12 cellular contexts compared by ENCODE assay signal in genomic region chr5:168282120-168282519, GRCh38. TPM values are rescaled to one million over a fixed set of nuclear protein-coding genes. Genes with fewer than 3 reads are reported as not detected.
DNase-seq lines count a peak whose midpoint lies in the region; ATAC-seq, FAIRE-seq and TF ChIP-seq lines count a peak whose summit lies in the region.
"Had no signal": no experiment of that assay in that cellular context is flagged by ENCODE, and none has a peak within 500 bp of the region (broad histone marks: within the 10 kb centered on the region; RNA-seq: fewer than 3 reads in every experiment).

No MANE protein-coding gene starts in this region.

- H4K20me1 ChIP-seq in GM12878 (ENCODE audit: control insufficient read depth, insufficient read depth), result no peaks in the 10 kb centered on the region

- peak overlapping the region; percentile 16; the same call in 1 of the 2 replicates for H2AFZ ChIP-seq in GM12878 (ENCODE audit: control insufficient read depth, low read depth, low read length)

- TF ChIP-seq CTCF in AG09319 (IDR thresholded peaks at IDR 0.05; ENCODE audit: low read depth, low read length) (no peak), GM12878 (IDR thresholded peaks at IDR 0.05 in 2 of 3, conservative IDR thresholded peaks at IDR 0.05 in 1 of 3; ENCODE audit: control insufficient read depth in 2 of 3, extremely low read depth in 1 of 3, insufficient read depth in 1 of 3, low read depth in 3 of 3, low read length in 3 of 3) (no peak), left lung (IDR thresholded peaks at IDR 0.05) (no peak), lower leg skin (IDR thresholded peaks at IDR 0.05) (no peak), psoas muscle (IDR thresholded peaks at IDR 0.05) (no peak)

- H3K27ac ChIP-seq in GM12878 (ENCODE audit: control insufficient read depth, insufficient read depth) (no peak overlapping the region), left lung (no peak overlapping the region), psoas muscle (no peak overlapping the region)
- H3K27ac ChIP-seq: SJCRH30 had no signal

- ATAC-seq in GM12878, result peak; percentile 39; the same call in 2 of the 3 replicates
- ATAC-seq in left lung, result peak; percentile 95
- no peak for ATAC-seq in HG02678 (IDR thresholded peaks at IDR 0.05; ENCODE audit: unreplicated experiment)
- no peak for ATAC-seq in psoas muscle
- ATAC-seq: activated CD4-positive, CD25-positive, alpha-beta regulatory T cell treated with anti-CD3 and anti-CD28 coated beads, Interleukin-2, amount 50 U/mL, for 24 hours had no signal

- H3K4me1 ChIP-seq in GM12878 (ENCODE audit: control insufficient read depth, insufficient read depth, low read length) (peaks cover 7% of the 10 kb centered on the region), left lung (no peaks in the 10 kb centered on the region), psoas muscle (no peaks in the 10 kb centered on the region)
- H3K4me1 ChIP-seq: SJCRH30 had no signal

- no peak for TF ChIP-seq EP300 in Ishikawa (IDR thresholded peaks at IDR 0.05; ENCODE audit: borderline replicate concordance)
- no peak for TF ChIP-seq EP300 in GM12878 (IDR thresholded peaks at IDR 0.05; ENCODE audit: borderline replicate concordance in 1 of 2, control insufficient read depth in 1 of 2, low read depth in 2 of 2, low read length in 2 of 2)

- no peaks in the 10 kb centered on the region; a peak in 1 of 4 replicates for H3K27me3 ChIP-seq in GM12878 (replicated peaks in 1 of 2; ENCODE audit: control insufficient read depth in 2 of 2, insufficient read depth in 2 of 2, low read length in 1 of 2)
- peaks cover 0 to 12% of the 10 kb centered on the region in 2 donors for H3K27me3 ChIP-seq in left lung
- peaks cover 0 to 3% (median 0%) of the 10 kb centered on the region in 3 donors for H3K27me3 ChIP-seq in psoas muscle (ENCODE audit: insufficient read depth in 3 of 3, low read length in 2 of 3)
- H3K27me3 ChIP-seq: SJCRH30 had no signal

- 37% methylated on average over 7 of the region's 7 CpGs for WGBS in GM12878 (ENCODE audit: insufficient coverage, insufficient replicate concordance, low lambda C conversion rate, missing lambda C conversion rate)
- 35 to 37% methylated on average over 7 of the region's 7 CpGs for WGBS in lower leg skin, 2 donors
- 29 to 31% (median 29%) methylated on average over 7 of the region's 7 CpGs for WGBS in psoas muscle, 3 donors

- H3K9me3 ChIP-seq in GM12878 (replicated peaks; ENCODE audit: control insufficient read depth, insufficient read depth, low read length) (peaks cover 3% of the 10 kb centered on the region; the same call in 2 of the 3 replicates), left lung (peaks cover 0 to 15% of the 10 kb centered on the region in 2 donors), psoas muscle (no peaks in the 10 kb centered on the region)
- H3K9me3 ChIP-seq: SJCRH30 had no signal

- TF ChIP-seq POLR2A in GM12878 (IDR thresholded peaks at IDR 0.05; ENCODE audit: low read depth, low read length) (no peak), lower leg skin (IDR thresholded peaks at IDR 0.05) (no peak)

- RAD21 ChIA-PET in GM12878 (lab: Charles Lee; ENCODE audit: unreplicated experiment), result no interaction called here

- H3K36me3 ChIP-seq in GM12878 (ENCODE audit: control insufficient read depth in 2 of 2, insufficient read depth in 2 of 2, low read length in 1 of 2), result no peaks in the 10 kb centered on the region
- no peaks in the 10 kb centered on the region for H3K36me3 ChIP-seq in left lung
- H3K36me3 ChIP-seq in psoas muscle (ENCODE audit: insufficient read depth in 1 of 2, low read depth in 1 of 2), result no peaks in the 10 kb centered on the region
- H3K36me3 ChIP-seq: SJCRH30 had no signal

- SMC1A ChIA-PET in GM12878 (lab: Charles Lee; ENCODE audit: uncharacterized antibody, unreplicated experiment), result no interaction called here

- BruUV-seq in GM12878 (replicated peaks; lab: Mats Ljungman, UMichigan), result no TSS peak

- no peak overlapping the region for H3K4me3 ChIP-seq in GM12878
- no peak overlapping the region for H3K4me3 ChIP-seq in left lung
- no peak overlapping the region for H3K4me3 ChIP-seq in lower leg skin (ENCODE audit: low read depth, poor library complexity, severe bottlenecking)
- H3K4me3 ChIP-seq in psoas muscle, result no peak overlapping the region
- H3K4me3 ChIP-seq: SJCRH30 had no signal

- no peak for FAIRE-seq in GM12878 (lab: Jason Lieb, UNC)

- H3K79me2 ChIP-seq in GM12878 (ENCODE audit: control insufficient read depth, insufficient read depth, low read length), result no peaks in the 10 kb centered on the region

- CTCF ChIA-PET in GM12878 (lab: Yijun Ruan, JAX), result interaction anchor here (0.8 kb wide), 1 partner anchor 24 kb away, joined by 3 read pairs; no protein-coding TSS in a partner anchor

- H3K9ac ChIP-seq in GM12878 (ENCODE audit: control insufficient read depth, insufficient read depth, low read length), result no peak overlapping the region

- no peak overlapping the region; the same call in 1 of the 2 replicates for H3K4me2 ChIP-seq in GM12878 (ENCODE audit: control insufficient read depth, insufficient read depth)

- POLR2A ChIA-PET in GM12878 (lab: Charles Lee), result no interaction called here

- in situ Hi-C loops in GM12878 (cut with MboI), result no loop called here

- intact Hi-C loops in GM12878 (cut with micrococcal nuclease; ENCODE audit: unreplicated experiment) (no loop called here), left lung (cut with DNase I) (no loop called here), lower leg skin (cut with DNase I; ENCODE audit: low total_unique reads) (no loop called here), psoas muscle (cut with DNase I) (no loop called here)

- DNase-seq in AG09319 (ENCODE audit: extremely low read depth, low read depth) (peak; percentile 24), GM12878 (ENCODE audit: low read depth, low spot score) (no peak), left lung (peak in 1 of 2 donors; percentile 63), lower leg skin (ENCODE audit: low spot score in 2 of 2) (no peak), psoas muscle (no peak)
- no peak for DNase-seq in activated CD4-positive, CD25-positive, alpha-beta regulatory T cell treated with anti-CD3 and anti-CD28 coated beads, Interleukin-2, amount 50 U/mL, for 72 hours
- DNase-seq: CD4-positive, alpha-beta T cell; NCI-H2171 treated with DMSO at 0.1 percent for 48 hours had no signal

- TF ChIP-seq RAD21 in Ishikawa (IDR thresholded peaks at IDR 0.05; ENCODE audit: low read depth), result no peak
- no peak for TF ChIP-seq RAD21 in GM12878 (IDR thresholded peaks at IDR 0.05; ENCODE audit: insufficient read depth, low read depth, low read length)

TF ChIP-seq in GM12878, 131 proteins besides CTCF, POLR2A, EP300 and RAD21 (continues in another document):
- no peak for TF ChIP-seq HDAC2 (IDR thresholded peaks at IDR 0.05)
- no peak for TF ChIP-seq SMAD1 (IDR thresholded peaks at IDR 0.05; ENCODE audit: low read depth, partially characterized antibody)
- no peak for TF ChIP-seq SREBF1 (IDR thresholded peaks at IDR 0.05; ENCODE audit: low read length)
- TF ChIP-seq USF2 (IDR thresholded peaks at IDR 0.05; ENCODE audit: borderline replicate concordance, low read depth, low read length), result no peak
- no peak for TF ChIP-seq KDM1A (IDR thresholded peaks at IDR 0.05; ENCODE audit: borderline replicate concordance)
- TF ChIP-seq FOS (IDR thresholded peaks at IDR 0.05; ENCODE audit: borderline replicate concordance, extremely low read depth, insufficient read length), result no peak
- TF ChIP-seq SREBF2 (IDR thresholded peaks at IDR 0.05; ENCODE audit: low read length), result no peak
- TF ChIP-seq ZNF274 (IDR thresholded peaks at IDR 0.05; ENCODE audit: insufficient read depth, insufficient read length), result no peak
- TF ChIP-seq MXI1 (IDR thresholded peaks at IDR 0.05; ENCODE audit: low read depth, low read length), result no peak
- TF ChIP-seq NR2F1 (conservative IDR thresholded peaks at IDR 0.05), result no peak
- no peak for TF ChIP-seq PKNOX1 (IDR thresholded peaks at IDR 0.05)
- no peak for TF ChIP-seq IRF4 (IDR thresholded peaks at IDR 0.05; ENCODE audit: low read depth, low read length)

RNA-seq across cellular contexts. Expression of gene WWC1, which starts 9.3 kb away (rescaled TPM):
- 6.0 TPM in 2 replicates for total RNA-seq in GM12878 (2013; cell fraction: nucleolus; rRNA removed)
- 2.6 and 2.7 TPM in 2 replicates for total RNA-seq in GM12878 (2014; rRNA removed)
- total RNA-seq in GM12878 (2014; rRNA removed; fragmentation: Illumina TruSeq; extraction: Trizol), result 2.3 and 3.3 TPM in 2 replicates
- total RNA-seq in GM12878 (2021), result 5.3 and 5.9 TPM in 2 replicates
- polyA plus RNA-seq in GM12878 (2011; ENCODE audit: low read depth), result 0.96 TPM
- polyA plus RNA-seq in GM12878 (2011; rRNA removed), result 7.2 and 7.8 TPM in 2 replicates
- 5.4 and 5.6 TPM in 2 replicates for polyA plus RNA-seq in GM12878 (2011; cell fraction: cytosol; rRNA removed)
- polyA plus RNA-seq in GM12878 (2011; cell fraction: nucleus; rRNA removed), result 7.6 and 9.8 TPM in 2 replicates
- polyA plus RNA-seq in GM12878 (2012), result 2.3 and 3.2 TPM in 2 replicates
- polyA plus RNA-seq in GM12878 (2014; fragmentation: Illumina TruSeq; extraction: Trizol), result 3.0 and 34.5 TPM in 2 replicates
- polyA plus RNA-seq in GM12878 (2014; fragmentation: Nextera tagmentation; extraction: Ambion mirVana), result 1 to 10 TPM in 1 of 2 experiments, under 1 TPM in 1; 0.50 to 1.2 TPM
- 2.3 and 2.8 TPM in 2 replicates for polyA plus RNA-seq in GM12878 (2014; rRNA removed)
- 1 to 10 TPM in 1 of 2 experiments, under 1 TPM in 1; 0.74 to 1.6 TPM for polyA plus RNA-seq in GM12878 (2016; fragmentation: Nextera tagmentation; extraction: Ambion mirVana)
- 9.4 and 14.1 TPM in 2 replicates for polyA minus RNA-seq in GM12878 (2011; rRNA and poly(A)+ RNA removed)
- 2.9 and 5.1 TPM in 2 replicates for polyA minus RNA-seq in GM12878 (2011; cell fraction: cytosol; rRNA and poly(A)+ RNA removed)
- polyA minus RNA-seq in GM12878 (2011; cell fraction: nucleus; rRNA and poly(A)+ RNA removed), result 5.4 and 9.2 TPM in 2 replicates
- total RNA-seq in left lung, result 10 to 100 TPM; 59.6 to 81.9 TPM
- total RNA-seq in lower leg skin, result 10 to 100 TPM; 23.5 to 57.0 (median 30.0) TPM
- under 1 TPM in 1 of 4 donors, not detected in 3; 0.25 TPM for total RNA-seq in psoas muscle
- under 1 TPM; 0.03 to 0.13 (median 0.04) TPM for polyA plus RNA-seq in psoas muscle
- total RNA-seq: SJCRH30 had no signal

Comparison
In these comparisons a context has a peak if more than half of its experiments do, and no peak if none do; other contexts are left out.
1. ATAC-seq: peak in GM12878 (single experiment) and left lung (single experiment); none in HG02678 (single experiment) and psoas muscle (0 of 4).